Comparison of ENCODE assay signal across 13 cellular contexts in genomic region chr11:18522388-18522787, GRCh38. TPM values are rescaled to one million over a fixed set of nuclear protein-coding genes. Genes with fewer than 3 reads are reported as not detected.
A peak's percentile ranks its signal among the peaks of the same experiment; 100 is the strongest.
DNase-seq lines count a peak whose midpoint lies in the region; ATAC-seq, FAIRE-seq and TF ChIP-seq lines count a peak whose summit lies in the region.
"Had no signal": no experiment of that assay in that cellular context is flagged by ENCODE, and none has a peak within 500 bp of the region (broad histone marks: within the 10 kb centered on the region; RNA-seq: fewer than 3 reads in every experiment).

No MANE protein-coding gene starts in this region.

- in situ Hi-C loops in astrocyte of the spinal cord (cut with HindIII; ENCODE audit: low sequenced_read_pairs) = no loop called here

- H3K27ac ChIP-seq in pancreas = no peak overlapping the region
- H3K27ac ChIP-seq: gastroesophageal sphincter had no signal

- DNase-seq in GM06990 (ENCODE audit: extremely low read depth, insufficient read length) = no peak
- peak; percentile 17 for DNase-seq in HuH-7 (ENCODE audit: low spot score)
- DNase-seq in astrocyte of the spinal cord (ENCODE audit: low read depth, low spot score) = no peak
- no peak for DNase-seq in naive B cell
- no peak for DNase-seq in pancreas
- DNase-seq in activated CD8-positive, alpha-beta memory T cell treated with anti-CD3 and anti-CD28 coated beads, Interleukin-2, amount 50 U/mL, for 48 hours = no peak
- DNase-seq in activated CD4-positive, alpha-beta T cell treated with anti-CD3 and anti-CD28 coated beads, Interleukin-2, amount 50 U/mL, for 4 hours = no peak
- DNase-seq in NCI-H748 treated with DMSO at 0.1 percent for 48 hours (lab: John Stamatoyannopoulos, UW) = no peak
- DNase-seq: NCI-H2107, SW 1271 had no signal

- intact Hi-C loops in pancreas (cut with DNase I) = no loop called here

- H3K9me3 Mint-ChIP-seq in naive B cell = no peaks in the 10 kb centered on the region

- no peaks in the 10 kb centered on the region; the same call in 1 of the 2 replicates for H3K36me3 ChIP-seq in GM06990 (ENCODE audit: control insufficient read depth, insufficient read depth, low read length)
- no peaks in the 10 kb centered on the region for H3K36me3 ChIP-seq in pancreas

- 59 to 61% methylated on average over 4 of the region's 4 CpGs for WGBS in pancreas, 2 donors

- H3K27me3 ChIP-seq in GM06990 (replicated peaks; ENCODE audit: control insufficient read depth, insufficient read depth, low read length) = no peaks in the 10 kb centered on the region
- H3K27me3 ChIP-seq in pancreas = no peaks in the 10 kb centered on the region
- H3K27me3 ChIP-seq: gastroesophageal sphincter had no signal

- peaks cover 0 to 16% of the 10 kb centered on the region in 2 donors for H3K36me3 Mint-ChIP-seq in naive B cell

- no peak for ATAC-seq in naive B cell (ENCODE audit: low read depth in 2 of 2)
- ATAC-seq in pancreas = no peak
- ATAC-seq: gastroesophageal sphincter had no signal

- FAIRE-seq in pancreas (lab: Jason Lieb, UNC) = no peak
- FAIRE-seq: G401.6 had no signal

- peaks cover 30 to 52% (median 33%) of the 10 kb centered on the region in 3 donors for H3K4me1 Mint-ChIP-seq in naive B cell

- peak; percentile 21 for TF ChIP-seq CTCF in GM06990 (IDR thresholded peaks at IDR 0.05; ENCODE audit: insufficient read depth, low read length, poor library complexity, severe bottlenecking)
- TF ChIP-seq CTCF in astrocyte of the spinal cord (IDR thresholded peaks at IDR 0.05; ENCODE audit: low read depth, low read length) = peak; percentile 2
- no peak for TF ChIP-seq CTCF in pancreas (IDR thresholded peaks at IDR 0.05)

- peaks cover 0 to 13% (median 6%) of the 10 kb centered on the region in 3 donors for H3K4me1 ChIP-seq in pancreas

- H3K27me3 Mint-ChIP-seq in naive B cell = no peaks in the 10 kb centered on the region

- H3K9me3 ChIP-seq in pancreas = no peaks in the 10 kb centered on the region
- H3K9me3 ChIP-seq: gastroesophageal sphincter had no signal

- H3K4me3 ChIP-seq in GM06990 (replicated peaks; ENCODE audit: low read depth, low read length) (no peak overlapping the region), astrocyte of the spinal cord (ENCODE audit: low read depth, low read length) (no peak overlapping the region), pancreas (no peak overlapping the region)
- H3K4me3 ChIP-seq: gastroesophageal sphincter had no signal

- H3K27ac Mint-ChIP-seq in naive B cell = peak overlapping the region in 5 of 6 donors; percentile 34 to 92 (median 60)

- H3K4me3 Mint-ChIP-seq in naive B cell = peak overlapping the region in 1 of 8 donors; percentile 42
- H3K4me3 Mint-ChIP-seq: brain had no signal

RNA-seq across cellular contexts. Expression of gene TSG101, which starts 4.4 kb away (rescaled TPM):
- polyA plus RNA-seq in naive B cell (ENCODE audit: low read depth in 6 of 6) (100 to 1,000 TPM in 1 of 6 donors, 10 to 100 TPM in 5; 72.9 to 101 (median 87.0) TPM), pancreas (10 to 100 TPM; 15.7 to 32.7 TPM)
- total RNA-seq in pancreas = 10 to 100 TPM; 16.9 to 33.7 (median 22.2) TPM

Comparison
In these comparisons a context has a peak if more than half of its experiments do, and no peak if none do; other contexts are left out.
1. CTCF ChIP-seq: peak in GM06990 (single experiment) and astrocyte of the spinal cord (single experiment); none in pancreas (0 of 4).